Comparison of ENCODE assay signal across 8 cellular contexts in the genomic region with DNA sequence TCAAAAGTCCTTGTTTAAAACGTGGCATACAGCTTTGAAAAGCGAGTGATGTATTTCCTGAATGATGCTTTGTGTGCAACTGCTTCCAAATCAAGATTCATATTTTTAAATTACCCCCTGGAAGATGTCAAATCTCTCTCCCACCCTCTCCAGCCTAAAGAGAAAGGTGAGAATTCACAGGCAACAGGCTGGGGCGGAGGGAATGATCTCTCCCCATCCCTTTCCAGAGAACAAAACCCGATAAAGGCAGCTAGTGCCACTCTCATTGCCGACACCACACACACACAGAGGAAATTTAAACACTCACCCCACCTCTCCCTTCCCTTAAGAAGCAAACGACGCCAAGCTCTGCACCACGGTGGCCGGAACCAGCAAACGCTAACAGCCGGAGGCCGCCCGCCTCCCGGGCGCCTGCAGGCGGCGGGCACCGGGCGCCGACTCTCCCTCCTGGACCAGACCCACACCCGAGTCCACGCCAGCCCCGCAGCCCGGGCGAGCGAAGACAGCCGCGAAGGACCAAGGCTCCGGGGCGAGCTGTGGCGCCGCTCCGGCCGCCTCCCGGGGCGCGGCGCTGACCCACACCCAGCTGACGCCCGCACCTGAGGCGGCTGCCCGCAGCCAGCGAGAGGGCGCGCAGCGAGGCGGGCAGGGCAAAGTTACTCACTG. TPM values are rescaled to one million over a fixed set of nuclear protein-coding genes. Genes with fewer than 3 reads are reported as not detected.
A peak's percentile ranks its signal among the peaks of the same experiment; 100 is the strongest.
DNase-seq lines count a peak whose midpoint lies in the region; ATAC-seq, FAIRE-seq and TF ChIP-seq lines count a peak whose summit lies in the region.

No MANE protein-coding gene starts in this region.

- H3K27ac ChIP-seq in A549 (peak overlapping the region; percentile 84 to 97), OCI-LY3 (ENCODE audit: low read length) (peak overlapping the region; percentile 55)

- no peak; a peak in 1 of 5 replicates for TF ChIP-seq RAD21 in A549 (conservative IDR thresholded peaks at IDR 0.05 in 1 of 2, IDR thresholded peaks at IDR 0.05 in 1 of 2)

- TF ChIP-seq CTCF in A549 (IDR thresholded peaks at IDR 0.05) (no peak), OCI-LY3 (IDR thresholded peaks at IDR 0.05; ENCODE audit: low read depth, low read length) (peak; percentile 28)

- no peaks in the 10 kb centered on the region for H3K9me3 Mint-ChIP-seq in activated naive CD4-positive, alpha-beta T cell treated with anti-CD3 and anti-CD28 coated beads, Interleukin-2, amount 50 U/mL, for 72 hours

- peaks cover 34% of the 10 kb centered on the region for H3K36me3 ChIP-seq in OCI-LY3 (replicated peaks; ENCODE audit: low read depth, low read length)

- H3K27ac Mint-ChIP-seq in activated naive CD4-positive, alpha-beta T cell treated with anti-CD3 and anti-CD28 coated beads, Interleukin-2, amount 50 U/mL, for 72 hours = peak overlapping the region; percentile 88 to 90

- no peak for FAIRE-seq in A549 (lab: Jason Lieb, UNC)

- H2AFZ ChIP-seq in OCI-LY3 (ENCODE audit: low read depth, low read length) = no peak overlapping the region

- H3K36me3 Mint-ChIP-seq in activated naive CD4-positive, alpha-beta T cell treated with anti-CD3 and anti-CD28 coated beads, Interleukin-2, amount 50 U/mL, for 72 hours = peaks cover 29 to 38% of the 10 kb centered on the region in 2 donors

- CTCF ChIA-PET in A549 (lab: Yijun Ruan, JAX) = interaction anchor here (0.9 to 3.4 kb wide), 10 partner anchors 11 to 210 kb away, joined by 3 to 13 read pairs (median 4); no protein-coding TSS in a partner anchor

- H4K20me1 ChIP-seq in OCI-LY3 (ENCODE audit: insufficient read depth, low read length) = peaks cover 60% of the 10 kb centered on the region

- H3K4me3 ChIP-seq in A549 (peak overlapping the region; percentile 83), OCI-LY3 (ENCODE audit: low read length) (peak overlapping the region; percentile 91), skeletal muscle cell (ENCODE audit: low read depth, low read length) (peak overlapping the region; percentile 84)

- H3K4me1 ChIP-seq in A549 (peaks cover 20% of the 10 kb centered on the region), OCI-LY3 (ENCODE audit: low read length) (peaks cover 40% of the 10 kb centered on the region)

- H3K9ac ChIP-seq in OCI-LY3 (ENCODE audit: low read length) = peak overlapping the region; percentile 79

- H3K27me3 ChIP-seq in OCI-LY3 (ENCODE audit: low read depth, low read length) = no peaks in the 10 kb centered on the region

- intact Hi-C loops in left ventricle myocardium superior (cut with micrococcal nuclease) = no loop called here

- ATAC-seq in A549 (peak; percentile 41 to 54), GM18508 (IDR thresholded peaks at IDR 0.05; ENCODE audit: insufficient read depth, unreplicated experiment) (peak; percentile 21), HG02970 (IDR thresholded peaks at IDR 0.05; ENCODE audit: low FRiP score, unreplicated experiment) (peak; percentile 32), left ventricle myocardium superior (peak; percentile 36)
- ATAC-seq in activated naive CD4-positive, alpha-beta T cell treated with anti-CD3 and anti-CD28 coated beads, Interleukin-2, amount 50 U/mL, for 72 hours = peak; percentile 41 to 52

- H3K4me2 ChIP-seq in A549 (peak overlapping the region; percentile 96), OCI-LY3 (ENCODE audit: low read length) (peak overlapping the region; percentile 87)

- no peak for TF ChIP-seq POLR2A in A549 (IDR thresholded peaks at IDR 0.05; ENCODE audit: low read length)

- POLR2A ChIA-PET in A549 (lab: Yijun Ruan, JAX) = interaction anchor here (0.7 to 1.6 kb wide), 6 partner anchors 13 to 170 kb away, joined by 3 to 6 read pairs (median 4); partner anchors contain the start of gene MTIF3

- DNase-seq in A549 (ENCODE audit: low read depth in 1 of 2, low spot score in 1 of 2) (peak; percentile 7 to 8), left ventricle myocardium superior (peak; percentile 69), skeletal muscle cell (ENCODE audit: low read depth) (no peak), HK-2 (ENCODE audit: unreplicated experiment) (no peak)
- DNase-seq in activated naive CD4-positive, alpha-beta T cell treated with anti-CD3 and anti-CD28 coated beads, Interleukin-2, amount 50 U/mL, for 72 hours (ENCODE audit: low spot score in 2 of 2) = peak in 1 of 2 donors; percentile 42

- WGBS in A549 (ENCODE audit: missing lambda C conversion rate) = 3% methylated on average over 11 of the region's 47 CpGs

- H3K79me2 ChIP-seq in OCI-LY3 (ENCODE audit: low read length) = peaks cover 95% of the 10 kb centered on the region

- no peak for TF ChIP-seq EP300 in A549 (IDR thresholded peaks at IDR 0.05)

- no peaks in the 10 kb centered on the region for H3K9me3 ChIP-seq in A549
- H3K9me3 ChIP-seq in OCI-LY3 (ENCODE audit: insufficient read depth, low read length) = peaks cover 2% of the 10 kb centered on the region; the same call in 1 of the 2 replicates

TF ChIP-seq in A549, 52 proteins besides CTCF, POLR2A, EP300 and RAD21 (continues in another document):
- TF ChIP-seq FOSL2 (IDR thresholded peaks at IDR 0.05) = no peak
- TF ChIP-seq FOSL2 (CRISPR knock-in tag; IDR thresholded peaks at IDR 0.05) = no peak
- no peak for TF ChIP-seq TP53 (CRISPR knock-in tag; IDR thresholded peaks at IDR 0.05)
- TF ChIP-seq, protein P1, sequence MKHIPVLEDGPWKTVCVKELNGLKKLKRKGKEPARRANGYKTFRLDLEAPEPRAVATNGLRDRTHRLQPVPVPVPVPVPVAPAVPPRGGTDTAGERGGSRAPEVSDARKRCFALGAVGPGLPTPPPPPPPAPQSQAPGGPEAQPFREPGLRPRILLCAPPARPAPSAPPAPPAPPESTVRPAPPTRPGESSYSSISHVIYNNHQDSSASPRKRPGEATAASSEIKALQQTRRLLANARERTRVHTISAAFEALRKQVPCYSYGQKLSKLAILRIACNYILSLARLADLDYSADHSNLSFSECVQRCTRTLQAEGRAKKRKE (CRISPR knock-in tag; IDR thresholded peaks at IDR 0.05; ENCODE audit: low read depth) = no peak
- TF ChIP-seq, protein P2, sequence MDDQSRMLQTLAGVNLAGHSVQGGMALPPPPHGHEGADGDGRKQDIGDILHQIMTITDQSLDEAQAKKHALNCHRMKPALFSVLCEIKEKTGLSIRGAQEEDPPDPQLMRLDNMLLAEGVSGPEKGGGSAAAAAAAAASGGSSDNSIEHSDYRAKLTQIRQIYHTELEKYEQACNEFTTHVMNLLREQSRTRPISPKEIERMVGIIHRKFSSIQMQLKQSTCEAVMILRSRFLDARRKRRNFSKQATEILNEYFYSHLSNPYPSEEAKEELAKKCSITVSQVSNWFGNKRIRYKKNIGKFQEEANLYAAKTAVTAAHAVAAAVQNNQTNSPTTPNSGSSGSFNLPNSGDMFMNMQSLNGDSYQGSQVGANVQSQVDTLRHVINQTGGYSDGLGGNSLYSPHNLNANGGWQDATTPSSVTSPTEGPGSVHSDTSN (IDR thresholded peaks at IDR 0.05) = no peak
- TF ChIP-seq PHF8 (IDR thresholded peaks at IDR 0.05; ENCODE audit: borderline replicate concordance, low read depth) = no peak
- no peak for TF ChIP-seq SREBF2 (IDR thresholded peaks at IDR 0.05)
- TF ChIP-seq ZFP36 (IDR thresholded peaks at IDR 0.05; ENCODE audit: borderline replicate concordance, partially characterized antibody) = no peak
- TF ChIP-seq MAFK (IDR thresholded peaks at IDR 0.05; ENCODE audit: partially characterized antibody) = no peak
- TF ChIP-seq MAX (IDR thresholded peaks at IDR 0.05) = no peak
- TF ChIP-seq, protein P3, sequence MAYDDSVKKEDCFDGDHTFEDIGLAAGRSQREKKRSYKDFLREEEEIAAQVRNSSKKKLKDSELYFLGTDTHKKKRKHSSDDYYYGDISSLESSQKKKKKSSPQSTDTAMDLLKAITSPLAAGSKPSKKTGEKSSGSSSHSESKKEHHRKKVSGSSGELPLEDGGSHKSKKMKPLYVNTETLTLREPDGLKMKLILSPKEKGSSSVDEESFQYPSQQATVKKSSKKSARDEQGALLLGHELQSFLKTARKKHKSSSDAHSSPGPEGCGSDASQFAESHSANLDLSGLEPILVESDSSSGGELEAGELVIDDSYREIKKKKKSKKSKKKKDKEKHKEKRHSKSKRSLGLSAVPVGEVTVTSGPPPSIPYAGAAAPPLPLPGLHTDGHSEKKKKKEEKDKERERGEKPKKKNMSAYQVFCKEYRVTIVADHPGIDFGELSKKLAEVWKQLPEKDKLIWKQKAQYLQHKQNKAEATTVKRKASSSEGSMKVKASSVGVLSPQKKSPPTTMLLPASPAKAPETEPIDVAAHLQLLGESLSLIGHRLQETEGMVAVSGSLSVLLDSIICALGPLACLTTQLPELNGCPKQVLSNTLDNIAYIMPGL (CRISPR knock-in tag; IDR thresholded peaks at IDR 0.05; ENCODE audit: borderline replicate concordance) = no peak
- TF ChIP-seq EHMT2 (IDR thresholded peaks at IDR 0.05; ENCODE audit: low read depth) = no peak
- no peak for TF ChIP-seq JUN (IDR thresholded peaks at IDR 0.05)
- TF ChIP-seq HEYL (CRISPR knock-in tag; IDR thresholded peaks at IDR 0.05) = no peak
- TF ChIP-seq NFE2L2 (conservative IDR thresholded peaks at IDR 0.05; ENCODE audit: low read length) = no peak

RNA-seq across cellular contexts. Expression of gene LNX2, which starts 0.5 kb away (rescaled TPM):
- polyA plus RNA-seq in A549 (2011; rRNA removed) = 6.3 and 6.8 TPM in 2 replicates
- polyA plus RNA-seq in A549 (2012; cell fraction: cytosol; rRNA removed) = 1.8 and 2.1 TPM in 2 replicates
- polyA plus RNA-seq in A549 (2012; cell fraction: nucleus; rRNA removed) = 1.2 and 1.6 TPM in 2 replicates
- polyA plus RNA-seq in A549 (2017; fragmentation: RNase III; extraction: RNeasy Plus Mini Kit Qiagen cat#74134 plus additional on column Dnase treatment) = 2.7 to 3.3 TPM (median 2.7 TPM) in 3 replicates
- polyA minus RNA-seq in A549 (2011; rRNA and poly(A)+ RNA removed) = 6.4 and 7.9 TPM in 2 replicates
- total RNA-seq in activated naive CD4-positive, alpha-beta T cell treated with anti-CD3 and anti-CD28 coated beads, Interleukin-2, amount 50 U/mL, for 72 hours = 1 to 10 TPM; 4.9 to 7.7 TPM
- total RNA-seq in left ventricle myocardium superior = 11.4 TPM

RNA-seq across cellular contexts. Expression of gene POLR1D, which starts 1.8 kb away (rescaled TPM):
- 161 and 192 TPM in 2 replicates for polyA plus RNA-seq in A549 (2011; rRNA removed)
- polyA plus RNA-seq in A549 (2012; cell fraction: cytosol; rRNA removed) = 92.9 and 94.6 TPM in 2 replicates
- 34.2 and 50.6 TPM in 2 replicates for polyA plus RNA-seq in A549 (2012; cell fraction: nucleus; rRNA removed)
- 110 to 120 TPM (median 117 TPM) in 3 replicates for polyA plus RNA-seq in A549 (2017; fragmentation: RNase III; extraction: RNeasy Plus Mini Kit Qiagen cat#74134 plus additional on column Dnase treatment)
- polyA minus RNA-seq in A549 (2011; rRNA and poly(A)+ RNA removed) = 30.3 and 31.6 TPM in 2 replicates
- total RNA-seq in activated naive CD4-positive, alpha-beta T cell treated with anti-CD3 and anti-CD28 coated beads, Interleukin-2, amount 50 U/mL, for 72 hours = 100 to 1,000 TPM; 159 to 166 TPM
- total RNA-seq in left ventricle myocardium superior = 97.4 TPM

Comparison
In these comparisons a context has a peak if more than half of its experiments do, and no peak if none do; other contexts are left out.
1. DNase-seq: peak in A549 (2 of 2) and left ventricle myocardium superior (single experiment); none in skeletal muscle cell (single experiment) and HK-2 (single experiment).
2. Peak in every context shown above with its lines, with median percentiles within 50 percentile points of each other: ATAC-seq and H3K4me3 ChIP-seq.